In genomic region chr2:233202531-233202944, GRCh38 we compare ENCODE assay signal across 17 cellular contexts. TPM values are rescaled to one million over a fixed set of nuclear protein-coding genes. Genes with fewer than 3 reads are reported as not detected.
DNase-seq lines count a peak whose midpoint lies in the region; ATAC-seq and TF ChIP-seq lines count a peak whose summit lies in the region.
"Had no signal": no experiment of that assay in that cellular context is flagged by ENCODE, and none has a peak within 500 bp of the region (broad histone marks: within the 10 kb centered on the region; RNA-seq: fewer than 3 reads in every experiment).

No MANE protein-coding gene starts in this region.

- H3K9me2 ChIP-seq in Karpas-422 (replicated peaks; ENCODE audit: insufficient read depth, low read length), result no peaks in the 10 kb centered on the region

- H3K9me3 ChIP-seq in A673 (ENCODE audit: low read depth, low read length, poor library complexity, severe bottlenecking) (peaks cover 8% of the 10 kb centered on the region), Karpas-422 (ENCODE audit: low read length) (no peaks in the 10 kb centered on the region)
- H3K9me3 ChIP-seq in CD4-positive, alpha-beta T cell (ENCODE audit: control insufficient read depth, low read length), result peaks cover 7% of the 10 kb centered on the region
- H3K9me3 ChIP-seq: BE2C, SJSA1 had no signal

- no peak for ATAC-seq in CD4-positive, alpha-beta T cell (ENCODE audit: poor library complexity)
- ATAC-seq in left ventricle myocardium superior (peak; percentile 19), GM19467 (IDR thresholded peaks at IDR 0.05; ENCODE audit: unreplicated experiment) (no peak), HG03432 (IDR thresholded peaks at IDR 0.05; ENCODE audit: unreplicated experiment) (no peak)

- DNase-seq in A673 (ENCODE audit: low spot score) (peak; percentile 60), Karpas-422 (peak; percentile 73), left ventricle myocardium superior (no peak)
- no peak for DNase-seq in CD4-positive, alpha-beta T cell
- no peak for DNase-seq in activated effector memory CD4-positive, alpha-beta T cell treated with Interleukin-2 at 50 U/mL for 16 hours
- DNase-seq: activated CD8-positive, alpha-beta memory T cell treated with anti-CD3 and anti-CD28 coated beads, Interleukin-2, amount 50 U/mL, for 48 hours; BE2C; DMS79 treated with DMSO at 0.1 percent for 48 hours; erythroblast; IMR-90; islet precursor cell; NCI-H1417; NCI-H345 had no signal

- H3K27ac Mint-ChIP-seq in CD4-positive, alpha-beta T cell, result peak overlapping the region; percentile 44

- H3K36me3 Mint-ChIP-seq in CD4-positive, alpha-beta T cell (ENCODE audit: low read depth), result peaks cover 88% of the 10 kb centered on the region

- H3K36me3 ChIP-seq in A673 (ENCODE audit: insufficient read depth, low read length, poor library complexity, severe bottlenecking) (no peaks in the 10 kb centered on the region), Karpas-422 (ENCODE audit: insufficient read depth, low read length) (peaks cover 11% of the 10 kb centered on the region; the same call in 1 of the 2 replicates)
- H3K36me3 ChIP-seq: BE2C, SJSA1 had no signal

- H3K79me2 ChIP-seq in Karpas-422 (ENCODE audit: low read length), result no peaks in the 10 kb centered on the region
- H3K79me2 ChIP-seq: parathyroid adenoma had no signal

- H3K27ac ChIP-seq in A673 (ENCODE audit: low read depth, low read length, poor library complexity, severe bottlenecking) (no peak overlapping the region), Karpas-422 (ENCODE audit: low read length) (peak overlapping the region; percentile 55)
- H3K27ac ChIP-seq in CD4-positive, alpha-beta T cell (ENCODE audit: low read depth, low read length), result no peak overlapping the region
- H3K27ac ChIP-seq: parathyroid adenoma, SJSA1 had no signal

- intact Hi-C loops in A673 (cut with micrococcal nuclease; ENCODE audit: unreplicated experiment), result no loop called here
- intact Hi-C loops in CD4-positive, alpha-beta T cell (cut with DNase I, micrococcal nuclease), result no loop called here
- intact Hi-C loops in left ventricle myocardium superior (cut with micrococcal nuclease), result no loop called here

- no peaks in the 10 kb centered on the region for H3K27me3 Mint-ChIP-seq in CD4-positive, alpha-beta T cell

- H3K27me3 ChIP-seq in A673 (replicated peaks; ENCODE audit: insufficient read depth, low read depth, low read length, poor library complexity) (no peaks in the 10 kb centered on the region), Karpas-422 (ENCODE audit: low read length) (no peaks in the 10 kb centered on the region)
- no peaks in the 10 kb centered on the region for H3K27me3 ChIP-seq in CD4-positive, alpha-beta T cell (ENCODE audit: control insufficient read depth, insufficient read depth, low read length)
- H3K27me3 ChIP-seq: BE2C, SJSA1 had no signal

- peaks cover 1% of the 10 kb centered on the region for H3K4me1 Mint-ChIP-seq in CD4-positive, alpha-beta T cell (ENCODE audit: low read depth)

- H3K4me1 ChIP-seq in A673 (ENCODE audit: insufficient read depth, low read length, poor library complexity, severe bottlenecking), result no peaks in the 10 kb centered on the region
- H3K4me1 ChIP-seq in Karpas-422 (ENCODE audit: low read length), result peaks cover 33% of the 10 kb centered on the region
- H3K4me1 ChIP-seq: BE2C, parathyroid adenoma had no signal

- CTCF ChIA-PET in A673 (lab: Charles Lee), result no interaction called here
- CTCF ChIA-PET in CD4-positive, alpha-beta T cell (lab: Charles Lee), result no interaction called here

- H3K4me2 ChIP-seq in Karpas-422 (ENCODE audit: low read depth, low read length, poor library complexity, severe bottlenecking), result peak overlapping the region; percentile 6

- no peaks in the 10 kb centered on the region for H3K9me3 Mint-ChIP-seq in CD4-positive, alpha-beta T cell

- no peaks in the 10 kb centered on the region for H4K20me1 ChIP-seq in Karpas-422 (ENCODE audit: insufficient read depth, low read depth, low read length)

- POLR2A ChIA-PET in A673 (lab: Charles Lee; ENCODE audit: low non-redundant PET), result no interaction called here
- POLR2A ChIA-PET in CD4-positive, alpha-beta T cell (lab: Charles Lee), result no interaction called here

- H2AFZ ChIP-seq in Karpas-422 (ENCODE audit: low read length), result no peak overlapping the region
- H2AFZ ChIP-seq: parathyroid adenoma had no signal

- no peak overlapping the region for H3K9ac ChIP-seq in Karpas-422 (ENCODE audit: low read length)
- H3K9ac ChIP-seq: parathyroid adenoma had no signal

- H3K4me3 ChIP-seq in A673 (ENCODE audit: low read depth, low read length, poor library complexity, severe bottlenecking) (no peak overlapping the region), Karpas-422 (ENCODE audit: low read length) (no peak overlapping the region)
- H3K4me3 ChIP-seq: SJSA1 had no signal

- no peak for TF ChIP-seq CTCF in A673 (conservative IDR thresholded peaks at IDR 0.05; ENCODE audit: low read depth, low read length)
- no peak for TF ChIP-seq CTCF in CD4-positive, alpha-beta T cell (IDR thresholded peaks at IDR 0.05)

- BruUV-seq in A673 (replicated peaks; lab: Mats Ljungman, UMichigan), result no TSS peak

- H3K4me3 Mint-ChIP-seq in CD4-positive, alpha-beta T cell, result no peak overlapping the region

RNA-seq across cellular contexts. Expression of gene ATG16L1, which starts 48.9 kb away (rescaled TPM):
- total RNA-seq in A673 (2021) (38.2 and 43.2 TPM in 2 replicates), left ventricle myocardium superior (18.4 TPM)
- total RNA-seq in CD4-positive, alpha-beta T cell, result 100 to 1,000 TPM; 134 to 135 TPM
- 18.2 and 20.2 TPM in 2 replicates for total RNA-seq in Karpas-422 (2014; rRNA removed; shearing (Covaris generic); ENCODE audit: low replicate concordance)

Comparison
In these comparisons a context has a peak if more than half of its experiments do, and no peak if none do; other contexts are left out.
1. DNase-seq: peak in A673 (single experiment) and Karpas-422 (single experiment); none in CD4-positive, alpha-beta T cell (0 of 10), left ventricle myocardium superior (single experiment) and activated effector memory CD4-positive, alpha-beta T cell treated with Interleukin-2 at 50 U/mL for 16 hours (single experiment).